Comparison of ENCODE assay signal across 26 cellular contexts in the genomic region with DNA sequence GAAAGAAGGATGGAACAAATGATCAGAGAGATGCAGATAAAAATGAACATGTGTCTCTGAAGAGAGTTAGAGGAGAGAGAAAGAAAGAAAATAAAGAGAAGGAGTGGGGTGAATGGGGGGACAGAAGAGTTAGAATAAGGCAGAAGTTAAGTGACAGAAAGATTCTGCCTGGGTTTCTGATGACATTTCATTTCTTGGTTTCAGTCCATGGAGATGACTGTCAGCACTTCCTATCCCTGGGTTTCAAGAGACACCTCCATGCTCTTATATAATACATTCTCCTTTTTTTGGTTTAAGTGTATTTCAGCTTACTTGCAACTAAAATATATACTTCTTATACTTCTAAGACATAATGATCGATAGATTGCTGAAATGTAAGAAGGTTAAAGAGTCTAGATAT.
"Had no signal": no experiment of that assay in that cellular context is flagged by ENCODE, and none has a peak within 500 bp of the region (broad histone marks: within the 10 kb centered on the region; RNA-seq: fewer than 3 reads in every experiment).

No MANE protein-coding gene starts in this region.

- H3K27ac ChIP-seq: PC-9, Peyer's patch, SJSA1, SK-N-MC had no signal

- ATAC-seq: HepG2 had no signal

- H3K9me3 ChIP-seq: Peyer's patch had no signal

- DNase-seq: IMR-90; Kasumi-1; KG1; NCI-H1092; NCI-H1105 treated with DMSO at 0.1 percent for 48 hours; NCI-H1417 treated with DMSO at 0.1 percent for 48 hours; NCI-H146; NCI-H1694 treated with DMSO at 0.1 percent for 48 hours; NCI-H2029; NCI-H2081 treated with DMSO at 0.1 percent for 48 hours; NCI-H2171; NCI-H226; NCI-H446; NCI-H510A; NCI-H524 treated with DMSO at 0.1 percent for 48 hours; NCI-H69; NCI-H774; NK-92 treated with Interleukin-12 subunit alpha and Interleukin-12 subunit beta, amount 100 ng/mL, for 24 hours; OCI-M1; PC-9; Peyer's patch; Right ventricle myocardium superior; SIG-M5 had no signal

- H3K4me3 ChIP-seq: PC-9, Peyer's patch, SJSA1, SK-N-MC had no signal

- H3K4me1 ChIP-seq: Peyer's patch had no signal

- H2AFZ ChIP-seq: PC-9 had no signal

- H3K36me3 ChIP-seq: Peyer's patch, SJSA1 had no signal

- H3K27me3 ChIP-seq: Peyer's patch, SJSA1 had no signal
